Comparison of ENCODE assay signal across 7 cellular contexts in genomic region chr1:223129229-223129851, GRCh38. TPM values are rescaled to one million over a fixed set of nuclear protein-coding genes. Genes with fewer than 3 reads are reported as not detected.
DNase-seq lines count a peak whose midpoint lies in the region; ATAC-seq and TF ChIP-seq lines count a peak whose summit lies in the region.

No MANE protein-coding gene starts in this region.

- ATAC-seq in GM19372 (IDR thresholded peaks at IDR 0.05; ENCODE audit: low read depth, unreplicated experiment) = peak; percentile 52
- ATAC-seq in naive thymus-derived CD4-positive, alpha-beta T cell = peak; percentile 76
- ATAC-seq in GM18909 (IDR thresholded peaks at IDR 0.05; ENCODE audit: poor library complexity, unreplicated experiment) = no peak

- no peaks in the 10 kb centered on the region for H3K9me3 ChIP-seq in naive thymus-derived CD4-positive, alpha-beta T cell (ENCODE audit: control insufficient read depth in 2 of 3, low read length in 3 of 3)

- peaks cover 0 to 45% (median 0%) of the 10 kb centered on the region in 5 donors for H3K27me3 Mint-ChIP-seq in naive thymus-derived CD4-positive, alpha-beta T cell

- POLR2A ChIA-PET in naive thymus-derived CD4-positive, alpha-beta T cell (lab: Charles Lee) = interaction anchor here (1.7 kb wide), 1 partner anchor 416 kb away, joined by 3 read pairs; no protein-coding TSS in a partner anchor

- DNase-seq in KBM-7 (peak; percentile 55), epithelial cell of esophagus (ENCODE audit: low read depth) (peak; percentile 45)
- peak; percentile 90 for DNase-seq in activated CD8-positive, alpha-beta memory T cell treated with anti-CD3 and anti-CD28 coated beads, Interleukin-2, amount 50 U/mL, for 48 hours
- DNase-seq in naive thymus-derived CD4-positive, alpha-beta T cell = peak in 8 of 9 donors; percentile 30 to 78 (median 53)
- DNase-seq in stimulated activated naive CD4-positive, alpha-beta T cell (lab: John Stamatoyannopoulos, UW) = peak in 5 of 6 experiments; percentile 29 to 66 (median 51)

- H3K36me3 ChIP-seq in naive thymus-derived CD4-positive, alpha-beta T cell (ENCODE audit: control insufficient read depth in 2 of 3, insufficient read depth in 3 of 3, low read length in 3 of 3) = no peaks in the 10 kb centered on the region

- peaks cover 14 to 29% (median 20%) of the 10 kb centered on the region in 7 donors for H3K4me1 Mint-ChIP-seq in naive thymus-derived CD4-positive, alpha-beta T cell

- no peak overlapping the region for H3K27ac ChIP-seq in naive thymus-derived CD4-positive, alpha-beta T cell (ENCODE audit: low read depth, low read length)

- peak overlapping the region in 1 of 9 donors; percentile 74 for H3K27ac Mint-ChIP-seq in naive thymus-derived CD4-positive, alpha-beta T cell

- no peak overlapping the region for H3K4me3 ChIP-seq in epithelial cell of esophagus (ENCODE audit: low read length)
- no peak overlapping the region for H3K4me3 ChIP-seq in naive thymus-derived CD4-positive, alpha-beta T cell (ENCODE audit: low read length)

- no peaks in the 10 kb centered on the region for H3K27me3 ChIP-seq in naive thymus-derived CD4-positive, alpha-beta T cell (ENCODE audit: control insufficient read depth in 2 of 2, insufficient read depth in 2 of 2, low read length in 2 of 2)

- peaks cover 4 to 13% of the 10 kb centered on the region in 2 donors for H3K4me1 ChIP-seq in naive thymus-derived CD4-positive, alpha-beta T cell (ENCODE audit: control insufficient read depth in 2 of 2, insufficient read depth in 2 of 2, low read length in 2 of 2)

- intact Hi-C loops in naive thymus-derived CD4-positive, alpha-beta T cell (cut with micrococcal nuclease) = no loop called here

- peak; percentile 65 for TF ChIP-seq CTCF in epithelial cell of esophagus (IDR thresholded peaks at IDR 0.05; ENCODE audit: insufficient read depth, low read depth, low read length, missing control alignments)

- H3K9me3 Mint-ChIP-seq in naive thymus-derived CD4-positive, alpha-beta T cell = peaks cover 0 to 2% (median 0%) of the 10 kb centered on the region in 11 donors

- CTCF ChIA-PET in naive thymus-derived CD4-positive, alpha-beta T cell (lab: Charles Lee) = interaction anchor here (0.6 to 1.7 kb wide), 8 partner anchors 10 to 144 kb away, joined by 3 to 11 read pairs (median 3); partner anchors contain the start of gene TLR5

- in situ Hi-C loops in KBM-7 (cut with MboI; ENCODE audit: low pct_unique_long_range_greater_than_20kb, low sequenced_read_pairs) = no loop called here

- H3K36me3 Mint-ChIP-seq in naive thymus-derived CD4-positive, alpha-beta T cell = peaks cover 0 to 4% (median 0%) of the 10 kb centered on the region in 5 donors

- peak overlapping the region; percentile 32 to 71 (median 60) for H3K4me3 Mint-ChIP-seq in naive thymus-derived CD4-positive, alpha-beta T cell

RNA-seq across cellular contexts. Expression of gene TLR5, which starts 13.7 kb away (rescaled TPM):
- 1 to 10 TPM in 4 of 5 experiments, not detected in 1; 3.1 to 8.0 (median 6.6) TPM for total RNA-seq in naive thymus-derived CD4-positive, alpha-beta T cell
- 1 to 10 TPM; 3.1 to 3.9 TPM for polyA plus RNA-seq in naive thymus-derived CD4-positive, alpha-beta T cell
